1 cellular context compared by ENCODE assay signal in genomic region chr21:7956998-7957712, GRCh38.
A peak's percentile ranks its signal among the peaks of the same experiment; 100 is the strongest.
TF ChIP-seq lines count a peak whose summit lies in the region.
"Not testable (repeated sequence)": the region's sequence is repeated elsewhere in the genome, so short reads cannot be mapped to it uniquely, and the experiment has no call there.

No MANE protein-coding gene starts in this region.

TF ChIP-seq in HepG2, 621 proteins besides CTCF, POLR2A, EP300 and RAD21 (continued from another document):
- TF ChIP-seq ZBTB40 (IDR thresholded peaks at IDR 0.05) (peak; percentile 16; the same call in 1 of the 2 replicates), IKZF1 (IDR thresholded peaks at IDR 0.05) (0 out of 2 replicates have a peak, but pooled peaks have one; percentile 51), RAD51 (IDR thresholded peaks at IDR 0.05; ENCODE audit: borderline replicate concordance) (peak; percentile 2), SP1 (IDR thresholded peaks at IDR 0.05) (peak; percentile 46; the same call in 1 of the 2 replicates), NBN (conservative IDR thresholded peaks at IDR 0.05) (peak; percentile 93)
- TF ChIP-seq ZBTB40, SP1 (CRISPR knock-in tag; IDR thresholded peaks at IDR 0.05): not testable (repeated sequence)
